In the genomic region with DNA sequence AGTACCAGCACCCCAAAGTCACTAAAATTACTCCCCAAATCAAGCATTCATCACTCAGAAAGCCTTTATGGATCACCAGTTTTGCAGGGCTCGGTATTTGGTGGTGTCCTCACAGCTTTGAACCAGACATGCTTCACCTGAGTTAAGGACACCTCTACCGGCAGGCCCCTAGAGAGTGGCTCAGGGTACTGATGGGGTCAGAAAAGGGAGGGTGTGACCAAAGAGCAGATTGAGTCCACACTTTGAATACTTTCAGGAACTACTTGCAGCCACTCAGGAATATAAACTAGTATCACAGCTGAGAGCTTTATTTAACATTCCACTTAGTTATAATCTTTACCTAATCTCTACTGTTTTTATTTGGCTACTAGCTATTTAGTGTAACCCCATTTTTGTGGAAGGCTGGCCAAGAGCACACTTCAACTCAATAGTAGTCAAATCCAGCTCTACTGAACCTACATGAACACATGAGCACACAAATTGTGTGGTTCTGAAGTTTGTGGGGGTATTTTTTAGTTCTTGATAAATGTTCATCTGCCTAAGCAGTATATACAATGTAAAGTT, we compare ENCODE assay signal across 23 cellular contexts.
"Had no signal": no experiment of that assay in that cellular context is flagged by ENCODE, and none has a peak within 500 bp of the region (broad histone marks: within the 10 kb centered on the region; RNA-seq: fewer than 3 reads in every experiment).

No MANE protein-coding gene starts in this region.

- H3K27me3 ChIP-seq: dorsolateral prefrontal cortex, esophagus muscularis mucosa, foreskin keratinocyte, gastroesophageal sphincter, heart left ventricle, hepatocyte had no signal

- H3K4me2 ChIP-seq: hepatocyte had no signal

- H3K4me3 ChIP-seq: coronary artery, dorsolateral prefrontal cortex, esophagus muscularis mucosa, gastroesophageal sphincter, heart left ventricle, hepatocyte, lung had no signal

- H3K79me2 ChIP-seq: hepatocyte had no signal

- H3K36me3 ChIP-seq: esophagus muscularis mucosa, gastroesophageal sphincter, heart left ventricle had no signal

- ATAC-seq: foreskin keratinocyte, gastroesophageal sphincter, heart left ventricle, left colon, left lobe of liver, left ventricle myocardium superior had no signal

- H3K27ac Mint-ChIP-seq: memory B cell had no signal

- DNase-seq: dermis blood vessel endothelial cell; dorsolateral prefrontal cortex; effector CD4-positive, alpha-beta T cell; effector memory CD4-positive, alpha-beta T cell; foreskin keratinocyte; heart left ventricle; hypothalamus; immature natural killer cell; islet precursor cell; kidney; kidney glomerular epithelial cell; left colon; left ventricle myocardium superior; mammary epithelial cell; mesendoderm; midbrain had no signal

- H3K27me3 Mint-ChIP-seq: memory B cell had no signal

- H3K4me1 ChIP-seq: foreskin keratinocyte had no signal

- H3K27ac ChIP-seq: coronary artery, dorsolateral prefrontal cortex, esophagus muscularis mucosa, foreskin keratinocyte, gastroesophageal sphincter, heart left ventricle, hepatocyte had no signal

- H3K4me3 Mint-ChIP-seq: memory B cell had no signal

- H2AFZ ChIP-seq: hepatocyte had no signal
